In genomic region chr16:8868272-8869211, GRCh38 we compare ENCODE assay signal across 8 cellular contexts. TPM values are rescaled to one million over a fixed set of nuclear protein-coding genes. Genes with fewer than 3 reads are reported as not detected.
DNase-seq lines count a peak whose midpoint lies in the region; ATAC-seq and TF ChIP-seq lines count a peak whose summit lies in the region.

Gene CARHSP1, minus strand, starts transcription at chr16:8869006. Its CDS starts 9,678 bp downstream, at chr16:8859328.

- peaks cover 54% of the 10 kb centered on the region for H3K4me1 Mint-ChIP-seq in dendritic cell treated with granulocyte-macrophage colony-stimulating factor and Interleukin-4, amounts not matched to agents 40 ng/mL and 50 ng/mL, for 4 days (ENCODE audit: low read depth)

- DNase-seq in NCI-H69 (lab: John Stamatoyannopoulos, UW): peak; percentile 99
- DNase-seq in activated CD4-positive, alpha-beta T cell treated with anti-CD3 and anti-CD28 coated beads, Interleukin-2, amount 50 U/mL, for 24 hours (ENCODE audit: low read depth in 1 of 2, low spot score in 1 of 2): peak; percentile 54 to 64
- peak; percentile 65 to 71 for DNase-seq in stimulated activated CD4-positive, alpha-beta T cell treated with anti-CD3 and anti-CD28 coated beads, Interleukin-4, amount 100 ng/mL, for 4 hours

- peak within 1 kb of the TSS; percentile 96 for H3K4me3 Mint-ChIP-seq in dendritic cell treated with granulocyte-macrophage colony-stimulating factor and Interleukin-4, amounts not matched to agents 40 ng/mL and 50 ng/mL, for 4 days

- H3K36me3 ChIP-seq in BLaER1 treated with 17β-estradiol and CSF1 and Interleukin-3, amounts not matched to agents 10 nM and 100 nM: peaks cover 0 to 27% (median 5%) of the 10 kb centered on the region in 11 experiments; a peak in 9 of 22 replicates
- H3K36me3 ChIP-seq in liver (ENCODE audit: control insufficient read depth in 4 of 4, insufficient read depth in 3 of 4, low read depth in 1 of 4, low read length in 3 of 4): no peaks in the 10 kb centered on the region

- H3K36me3 Mint-ChIP-seq in dendritic cell treated with granulocyte-macrophage colony-stimulating factor and Interleukin-4, amounts not matched to agents 40 ng/mL and 50 ng/mL, for 4 days (ENCODE audit: low read depth): no peaks in the 10 kb centered on the region

- peak within 1 kb of the TSS; percentile 81 to 94 (median 90) for H3K9ac ChIP-seq in BLaER1 treated with 17β-estradiol and CSF1 and Interleukin-3, amounts not matched to agents 10 nM and 100 nM
- H3K9ac ChIP-seq in liver (ENCODE audit: low read depth in 1 of 2, low read length in 2 of 2): peak within 1 kb of the TSS; percentile 91 to 96

- peaks cover 29 to 48% (median 40%) of the 10 kb centered on the region in 11 experiments for H4K20me1 ChIP-seq in BLaER1 treated with 17β-estradiol and CSF1 and Interleukin-3, amounts not matched to agents 10 nM and 100 nM

- peak; percentile 66 for ATAC-seq in GM19351 (IDR thresholded peaks at IDR 0.05; ENCODE audit: unreplicated experiment)
- ATAC-seq in HG03520 (IDR thresholded peaks at IDR 0.05; ENCODE audit: unreplicated experiment): peak; percentile 55

- no peak for TF ChIP-seq CTCF in liver (IDR thresholded peaks at IDR 0.05; ENCODE audit: low read depth, low read length, missing input control)

- no peaks in the 10 kb centered on the region for H3K9me3 ChIP-seq in BLaER1 treated with 17β-estradiol and CSF1 and Interleukin-3, amounts not matched to agents 10 nM and 100 nM (replicated peaks in 1 of 11)
- no peaks in the 10 kb centered on the region for H3K9me3 ChIP-seq in liver (ENCODE audit: control insufficient read depth in 4 of 4, low read length in 3 of 4)

- peak within 1 kb of the TSS; percentile 79 for H3K27ac Mint-ChIP-seq in dendritic cell treated with granulocyte-macrophage colony-stimulating factor and Interleukin-4, amounts not matched to agents 40 ng/mL and 50 ng/mL, for 4 days

- 1% methylated on average over 92 of the region's 92 CpGs for WGBS in liver

- no peaks in the 10 kb centered on the region for H3K9me3 Mint-ChIP-seq in dendritic cell treated with granulocyte-macrophage colony-stimulating factor and Interleukin-4, amounts not matched to agents 40 ng/mL and 50 ng/mL, for 4 days

- peak within 1 kb of the TSS; percentile 68 to 95 (median 90); a peak in 21 of 22 replicates for H3K27ac ChIP-seq in BLaER1 treated with 17β-estradiol and CSF1 and Interleukin-3, amounts not matched to agents 10 nM and 100 nM
- peak within 1 kb of the TSS; percentile 91 to 93 for H3K27ac ChIP-seq in liver (ENCODE audit: low read depth in 1 of 2, low read length in 2 of 2)

- peak within 1 kb of the TSS; percentile 68 to 94 (median 77) for H3K4me3 ChIP-seq in BLaER1 treated with 17β-estradiol and CSF1 and Interleukin-3, amounts not matched to agents 10 nM and 100 nM
- H3K4me3 ChIP-seq in liver (ENCODE audit: low read depth in 1 of 3, low read length in 3 of 3): peak within 1 kb of the TSS; percentile 71 to 95 (median 89)

- intact Hi-C loops in dendritic cell treated with granulocyte-macrophage colony-stimulating factor and Interleukin-4, amounts not matched to agents 40 ng/mL and 50 ng/mL, for 4 days (cut with micrococcal nuclease): loop anchor here (1.0 to 10.0 kb wide), 2 partner anchors 71 to 214 kb away; partner anchors contain the start of genes PMM2 and TMEM186

- TF ChIP-seq RAD21 in liver (IDR thresholded peaks at IDR 0.05): no peak

- H3K4me1 ChIP-seq in BLaER1 treated with 17β-estradiol and CSF1 and Interleukin-3, amounts not matched to agents 10 nM and 100 nM: peaks cover 67 to 78% (median 74%) of the 10 kb centered on the region in 10 experiments
- peaks cover 27 to 59% (median 43%) of the 10 kb centered on the region in 4 donors for H3K4me1 ChIP-seq in liver (ENCODE audit: control insufficient read depth in 4 of 4, insufficient read depth in 4 of 4, low read length in 3 of 4)

- H3K27me3 Mint-ChIP-seq in dendritic cell treated with granulocyte-macrophage colony-stimulating factor and Interleukin-4, amounts not matched to agents 40 ng/mL and 50 ng/mL, for 4 days: peaks cover 2% of the 10 kb centered on the region

- H3K27me3 ChIP-seq in BLaER1 treated with 17β-estradiol and CSF1 and Interleukin-3, amounts not matched to agents 10 nM and 100 nM: no peaks in the 10 kb centered on the region
- H3K27me3 ChIP-seq in liver (ENCODE audit: control insufficient read depth in 4 of 4, insufficient read depth in 4 of 4, low read length in 3 of 4): no peaks in the 10 kb centered on the region

- peak within 1 kb of the TSS; percentile 94 to 100 (median 99) for H3K4me2 ChIP-seq in BLaER1 treated with 17β-estradiol and CSF1 and Interleukin-3, amounts not matched to agents 10 nM and 100 nM

TF ChIP-seq in liver, 16 proteins besides CTCF, POLR2A, EP300 and RAD21:
- no peak for TF ChIP-seq RXRA (IDR thresholded peaks at IDR 0.05)
- no peak for TF ChIP-seq SP1 (IDR thresholded peaks at IDR 0.05)
- TF ChIP-seq TAF1 (conservative IDR thresholded peaks at IDR 0.05): peak; percentile 78
- peak; percentile 20 for TF ChIP-seq MAX (IDR thresholded peaks at IDR 0.05)
- TF ChIP-seq REST (IDR thresholded peaks at IDR 0.05): peak; percentile 34
- TF ChIP-seq HNF4A (conservative IDR thresholded peaks at IDR 0.05): peak in 1 of 2 donors; percentile 6
- no peak for TF ChIP-seq ATF3 (IDR thresholded peaks at IDR 0.05)
- no peak for TF ChIP-seq HNF4G (IDR thresholded peaks at IDR 0.05)
- TF ChIP-seq FOXA2 (IDR thresholded peaks at IDR 0.05): no peak
- TF ChIP-seq YY1 (IDR thresholded peaks at IDR 0.05): peak; percentile 12
- TF ChIP-seq EGR1 (IDR thresholded peaks at IDR 0.05; ENCODE audit: low read depth in 2 of 2): peak; percentile 7 to 8
- peak in 1 of 2 donors; percentile 27 for TF ChIP-seq GABPA (IDR thresholded peaks at IDR 0.05 in 1 of 2, conservative IDR thresholded peaks at IDR 0.05 in 1 of 2)
TF ChIP-seq in liver: peak in this region for 7.

RNA-seq across cellular contexts. Expression of gene CARHSP1, which starts in this region (rescaled TPM):
- total RNA-seq in liver: 100 to 1,000 TPM in 1 of 2 donors, 10 to 100 TPM in 1; 81.2 to 162 TPM
- 100 to 1,000 TPM in 1 of 2 donors, 10 to 100 TPM in 1; 96.9 to 141 TPM for polyA plus RNA-seq in liver

Comparison
In these comparisons a context has a peak if more than half of its experiments do, and no peak if none do; other contexts are left out.
1. Peak in every context shown above with its lines: DNase-seq, ATAC-seq, H3K4me3 ChIP-seq and H3K27ac ChIP-seq.